In the genomic region with DNA sequence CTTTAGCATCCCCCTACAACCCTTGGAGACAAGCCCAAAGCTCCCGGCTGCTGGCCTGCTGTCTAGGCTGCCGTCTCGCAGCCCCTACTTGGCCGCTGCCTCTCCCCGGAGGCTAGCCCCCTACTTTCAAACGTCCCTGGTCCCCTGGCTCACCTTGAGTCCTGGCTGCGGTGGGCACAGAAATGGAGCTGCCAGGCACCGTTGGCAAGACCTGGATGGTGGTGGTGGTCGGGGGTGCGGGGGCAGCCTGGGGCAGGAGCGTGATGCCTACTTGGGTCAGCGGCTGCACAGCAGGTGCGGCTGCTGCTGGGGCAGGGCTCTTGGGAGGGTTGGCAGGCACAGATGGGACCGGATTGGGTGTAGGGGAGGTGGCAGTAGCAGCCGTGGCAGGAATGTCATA, we compare ENCODE assay signal across 22 cellular contexts. TPM values are rescaled to one million over a fixed set of nuclear protein-coding genes. Genes with fewer than 3 reads are reported as not detected.
DNase-seq lines count a peak whose midpoint lies in the region; ATAC-seq, FAIRE-seq and TF ChIP-seq lines count a peak whose summit lies in the region.
"Had no signal": no experiment of that assay in that cellular context is flagged by ENCODE, and none has a peak within 500 bp of the region (broad histone marks: within the 10 kb centered on the region; RNA-seq: fewer than 3 reads in every experiment).

No MANE protein-coding gene starts in this region.

- TF ChIP-seq POLR2A in HepG2 (IDR thresholded peaks at IDR 0.05; ENCODE audit: insufficient read depth in 1 of 2, low read depth in 2 of 2, low read length in 2 of 2) = no peak
- no peak for TF ChIP-seq POLR2A in right lobe of liver (IDR thresholded peaks at IDR 0.05)
- no peak for TF ChIP-seq POLR2A in Peyer's patch (IDR thresholded peaks at IDR 0.05)

- ATAC-seq in HepG2 = no peak
- ATAC-seq in right lobe of liver = no peak
- ATAC-seq: A549, GM12878, GM23338, HCT116 had no signal

- H3K18ac ChIP-seq in neuronal stem cell (ENCODE audit: low read length) = no peak overlapping the region

- no peak overlapping the region for H3K4ac ChIP-seq in neuronal stem cell (ENCODE audit: low read length)

- H2AFZ ChIP-seq in HepG2 (ENCODE audit: low read length) (no peak overlapping the region), neuronal stem cell (ENCODE audit: low read length) (no peak overlapping the region)
- H2AFZ ChIP-seq: GM23338 had no signal

- H3K79me2 ChIP-seq in HepG2 (ENCODE audit: insufficient read depth, low read length) = peaks cover 11% of the 10 kb centered on the region

- CTCF ChIA-PET in HepG2 (lab: Yijun Ruan, JAX; ENCODE audit: low intra/inter-chr PET ratio, low total read pairs) = no interaction called here

- H3K14ac ChIP-seq in neuronal stem cell (ENCODE audit: low read length) = no peak overlapping the region

- FAIRE-seq in HepG2 (lab: Jason Lieb, UNC) = no peak
- no peak for FAIRE-seq in RCC 7860 (lab: Jason Lieb, UNC)
- FAIRE-seq: A549, D721Med, GM12878 had no signal

- no peak overlapping the region for H2BK15ac ChIP-seq in neuronal stem cell (ENCODE audit: low read length)

- peaks cover 19 to 78% of the 10 kb centered on the region in 2 experiments; a peak in 4 of 5 replicates for H3K36me3 ChIP-seq in HepG2 (replicated peaks in 1 of 2; ENCODE audit: control insufficient read depth in 1 of 2, insufficient read depth in 2 of 2, low read length in 2 of 2)
- H3K36me3 ChIP-seq in right lobe of liver = peaks cover 0 to 79% (median 29%) of the 10 kb centered on the region in 4 donors
- peaks cover 60 to 100% of the 10 kb centered on the region in 2 donors for H3K36me3 ChIP-seq in neuronal stem cell (replicated peaks in 1 of 2; ENCODE audit: control insufficient read depth in 2 of 2, insufficient read depth in 2 of 2, low read length in 2 of 2)
- H3K36me3 ChIP-seq in Peyer's patch = peaks cover 0 to 85% (median 0%) of the 10 kb centered on the region in 3 donors

- H3K9ac ChIP-seq in HepG2 (ENCODE audit: insufficient read depth, low read depth, low read length) = no peak overlapping the region
- no peak overlapping the region for H3K9ac ChIP-seq in neuronal stem cell (ENCODE audit: low read depth, low read length, poor library complexity)
- H3K9ac ChIP-seq: BLaER1 treated with 17β-estradiol and CSF1 and Interleukin-3, amounts not matched to agents 10 nM and 100 nM had no signal

- intact Hi-C loops in HepG2 (cut with micrococcal nuclease; ENCODE audit: unreplicated experiment) (no loop called here), right lobe of liver (cut with DNase I) (loop anchor here in 1 of 2 donors (10.0 kb wide), 1 partner anchor 995 kb away; no protein-coding TSS in a partner anchor)

- DNase-seq in HepG2 (ENCODE audit: low spot score) = no peak
- no peak for DNase-seq in right lobe of liver
- DNase-seq in neuronal stem cell (ENCODE audit: low spot score) = no peak
- DNase-seq in Peyer's patch = no peak
- DNase-seq in RCC 7860 (ENCODE audit: low spot score) = no peak
- DNase-seq: 8988T; ACHN; AML-193; BE2C; CD4-positive, alpha-beta T cell; CD8-positive, alpha-beta memory T cell; DMS 273 treated with DMSO at 0.1 percent for 48 hours; DMS79; EL; GDM1; H9 had no signal

- no peak overlapping the region for H2BK5ac ChIP-seq in neuronal stem cell (ENCODE audit: low read length)

- TF ChIP-seq RAD21 in HepG2 (CRISPR knock-in tag; IDR thresholded peaks at IDR 0.05) = no peak

- H3K4me3 ChIP-seq in HepG2 (replicated peaks in 1 of 3; ENCODE audit: insufficient read depth in 1 of 3, low read depth in 2 of 3, low read length in 3 of 3) = no peak overlapping the region
- H3K4me3 ChIP-seq in right lobe of liver = no peak overlapping the region
- H3K4me3 ChIP-seq in neuronal stem cell (ENCODE audit: low read length in 2 of 2) = no peak overlapping the region
- no peak overlapping the region for H3K4me3 ChIP-seq in Peyer's patch
- H3K4me3 ChIP-seq: A549; BLaER1 treated with 17β-estradiol and CSF1 and Interleukin-3, amounts not matched to agents 10 nM and 100 nM; GM12878; GM23338 had no signal

- no peak overlapping the region for H4K8ac ChIP-seq in neuronal stem cell (ENCODE audit: low read depth, low read length)

- no peaks in the 10 kb centered on the region for H3K27me3 ChIP-seq in HepG2 (ENCODE audit: control insufficient read depth in 1 of 2, insufficient read depth in 2 of 2, low read length in 2 of 2)
- H3K27me3 ChIP-seq in right lobe of liver = no peaks in the 10 kb centered on the region
- H3K27me3 ChIP-seq in neuronal stem cell (ENCODE audit: control insufficient read depth in 3 of 3, insufficient read depth in 3 of 3, low read depth in 1 of 3, low read length in 3 of 3) = no peaks in the 10 kb centered on the region
- H3K27me3 ChIP-seq in Peyer's patch = no peaks in the 10 kb centered on the region
- H3K27me3 ChIP-seq: BE2C had no signal

- WGBS in HepG2 (ENCODE audit: low lambda C conversion rate) = 100% methylated on average over 2 of the region's 15 CpGs
- 47% methylated on average over 3 of the region's 15 CpGs for WGBS in right lobe of liver (ENCODE audit: insufficient coverage, low coverage, low lambda C conversion rate, missing lambda C conversion rate)
- WGBS in neuronal stem cell (ENCODE audit: extremely low coverage in 2 of 2, insufficient read length in 2 of 2, insufficient replicate concordance in 1 of 2), 2 donors = no CpG with 5 or more reads among the region's 15 CpGs

- POLR2A ChIA-PET in HepG2 (lab: Yijun Ruan, JAX) = no interaction called here

- H3K4me1 ChIP-seq in HepG2 (ENCODE audit: insufficient read depth, low read length) = no peaks in the 10 kb centered on the region
- H3K4me1 ChIP-seq in right lobe of liver = no peaks in the 10 kb centered on the region
- H3K4me1 ChIP-seq in neuronal stem cell (ENCODE audit: control insufficient read depth in 2 of 2, insufficient read depth in 1 of 2, low read depth in 1 of 2, low read length in 2 of 2) = no peaks in the 10 kb centered on the region
- H3K4me1 ChIP-seq in Peyer's patch = no peaks in the 10 kb centered on the region
- H3K4me1 ChIP-seq: A549, BE2C had no signal

- peak overlapping the region; percentile 20 for H3K23ac ChIP-seq in neuronal stem cell (ENCODE audit: low read depth, low read length, poor library complexity)

- TF ChIP-seq CTCF in HepG2 (CRISPR knock-in tag; IDR thresholded peaks at IDR 0.05) (no peak), right lobe of liver (IDR thresholded peaks at IDR 0.05) (no peak), Peyer's patch (IDR thresholded peaks at IDR 0.05) (no peak)

- H2BK120ac ChIP-seq in neuronal stem cell (ENCODE audit: low read depth, low read length) = no peak overlapping the region

- no peak for TF ChIP-seq EP300 in HepG2 (IDR thresholded peaks at IDR 0.05; ENCODE audit: low read depth in 2 of 2, low read length in 2 of 2)
- no peak for TF ChIP-seq EP300 in HepG2 (CRISPR knock-in tag; IDR thresholded peaks at IDR 0.05; ENCODE audit: borderline replicate concordance)

- no peak overlapping the region for H3K27ac ChIP-seq in HepG2 (ENCODE audit: extremely low read length, insufficient read depth, low read length)
- H3K27ac ChIP-seq in right lobe of liver = no peak overlapping the region
- no peak overlapping the region for H3K27ac ChIP-seq in neuronal stem cell (replicated peaks; ENCODE audit: low read length)
- no peak overlapping the region for H3K27ac ChIP-seq in Peyer's patch
- H3K27ac ChIP-seq: A549; BLaER1 treated with 17β-estradiol and CSF1 and Interleukin-3, amounts not matched to agents 10 nM and 100 nM had no signal

- no peak overlapping the region for H2BK12ac ChIP-seq in neuronal stem cell (ENCODE audit: low read length)

- in situ Hi-C loops in HepG2 (cut with HindIII; ENCODE audit: extremely low pct_ligation_motif_present, low pct_unique_long_range_greater_than_20kb) = no loop called here

- H4K20me1 ChIP-seq in HepG2 (ENCODE audit: insufficient read depth, low read length) = peaks cover 8% of the 10 kb centered on the region; the same call in 1 of the 2 replicates

- H3K9me3 ChIP-seq in HepG2 (ENCODE audit: low read length) = no peaks in the 10 kb centered on the region
- H3K9me3 ChIP-seq in right lobe of liver = no peaks in the 10 kb centered on the region
- H3K9me3 ChIP-seq in neuronal stem cell (replicated peaks in 1 of 2; ENCODE audit: control insufficient read depth in 2 of 2, insufficient read depth in 1 of 2, low read depth in 1 of 2, low read length in 2 of 2) = no peaks in the 10 kb centered on the region
- H3K9me3 ChIP-seq in Peyer's patch = no peaks in the 10 kb centered on the region
- H3K9me3 ChIP-seq: A549; BE2C; BLaER1 treated with 17β-estradiol and CSF1 and Interleukin-3, amounts not matched to agents 10 nM and 100 nM had no signal

- H3K4me2 ChIP-seq in HepG2 (ENCODE audit: low read depth, low read length) (no peak overlapping the region), neuronal stem cell (ENCODE audit: insufficient read depth, low read length, poor library complexity, severe bottlenecking) (no peak overlapping the region)
- H3K4me2 ChIP-seq: A549; BLaER1 treated with 17β-estradiol and CSF1 and Interleukin-3, amounts not matched to agents 10 nM and 100 nM; GM23338 had no signal

- peaks cover 12% of the 10 kb centered on the region for H3K79me1 ChIP-seq in neuronal stem cell (ENCODE audit: low read depth, low read length)

- BruUV-seq in HepG2 (replicated peaks; lab: Mats Ljungman, UMichigan) = no TSS peak

- no peak overlapping the region for H4K91ac ChIP-seq in neuronal stem cell (ENCODE audit: low read depth, low read length, poor library complexity)

- no peak overlapping the region for H2AK5ac ChIP-seq in neuronal stem cell (ENCODE audit: low read depth, low read length)

RNA-seq across cellular contexts. Expression of a gene that starts 12.0 kb away (rescaled TPM):
- total RNA-seq in HepG2 (2016; rRNA removed; fragmentation: Illumina TruSeq; extraction: Trizol) (17.8 and 24.0 TPM in 2 replicates), right lobe of liver (10 to 100 TPM; 15.2 to 32.5 (median 19.7) TPM), Peyer's patch (10 to 100 TPM; 44.1 to 70.6 (median 55.6) TPM)
- 3.1 and 3.2 TPM in 2 replicates for total RNA-seq in HepG2 (2016; cell fraction: cytosol; rRNA removed; fragmentation: Illumina TruSeq; extraction: Trizol; ENCODE audit: low read depth)
- total RNA-seq in HepG2 (2016; cell fraction: insoluble cytoplasmic fraction; rRNA removed; fragmentation: Illumina TruSeq; extraction: Trizol) = 18.3 and 20.3 TPM in 2 replicates
- total RNA-seq in HepG2 (2016; cell fraction: membrane; rRNA removed; fragmentation: Illumina TruSeq; extraction: Trizol) = 11.9 and 12.8 TPM in 2 replicates
- total RNA-seq in HepG2 (2016; cell fraction: nucleus; rRNA removed; fragmentation: Illumina TruSeq; extraction: Trizol) = 17.9 and 21.9 TPM in 2 replicates
- 5.8 TPM in 2 replicates for polyA plus RNA-seq in HepG2 (2011; rRNA removed)
- polyA plus RNA-seq in HepG2 (2011; cell fraction: cytosol; rRNA removed) = 4.6 and 5.7 TPM in 2 replicates
- 27.7 and 34.4 TPM in 2 replicates for polyA plus RNA-seq in HepG2 (2011; cell fraction: nucleus; rRNA removed)
- polyA plus RNA-seq in HepG2 (2012) = 18.3 and 21.2 TPM in 2 replicates
- 2.2 and 2.6 TPM in 2 replicates for polyA plus RNA-seq in HepG2 (2016; cell fraction: cytosol; fragmentation: Illumina TruSeq; extraction: Trizol; ENCODE audit: low read depth)
- polyA plus RNA-seq in HepG2 (2016; cell fraction: insoluble cytoplasmic fraction; fragmentation: Illumina TruSeq; extraction: Trizol; ENCODE audit: low read depth) = 32.5 and 46.4 TPM in 2 replicates
- polyA plus RNA-seq in HepG2 (2016; cell fraction: membrane; fragmentation: Illumina TruSeq; extraction: Trizol; ENCODE audit: low read depth) = 7.0 and 9.4 TPM in 2 replicates
- 60.1 and 68.4 TPM in 2 replicates for polyA plus RNA-seq in HepG2 (2016; cell fraction: nucleus; fragmentation: Illumina TruSeq; extraction: Trizol; ENCODE audit: insufficient read depth, low read depth)
- polyA minus RNA-seq in HepG2 (2011; rRNA and poly(A)+ RNA removed; ENCODE audit: low replicate concordance) = 16.9 and 25.4 TPM in 2 replicates
- 17.9 and 19.6 TPM in 2 replicates for polyA minus RNA-seq in HepG2 (2011; cell fraction: cytosol; rRNA and poly(A)+ RNA removed)
- 10.3 and 14.4 TPM in 2 replicates for polyA minus RNA-seq in HepG2 (2011; cell fraction: nucleus; rRNA and poly(A)+ RNA removed)
- polyA plus RNA-seq in neuronal stem cell (2013, experiment 1 of 2) = 37.0 TPM
- 39.4 TPM for polyA plus RNA-seq in neuronal stem cell (2013, experiment 2 of 2)

RNA-seq across cellular contexts. Expression of a gene that starts 12.9 kb away (rescaled TPM):
- total RNA-seq in HepG2 (2016; rRNA removed; fragmentation: Illumina TruSeq; extraction: Trizol) = 1.7 and 2.2 TPM in 2 replicates
- 0.40 and 0.53 TPM in 2 replicates for total RNA-seq in HepG2 (2016; cell fraction: cytosol; rRNA removed; fragmentation: Illumina TruSeq; extraction: Trizol; ENCODE audit: low read depth)
- 2.0 and 3.2 TPM in 2 replicates for total RNA-seq in HepG2 (2016; cell fraction: insoluble cytoplasmic fraction; rRNA removed; fragmentation: Illumina TruSeq; extraction: Trizol)
- 1.1 and 1.3 TPM in 2 replicates for total RNA-seq in HepG2 (2016; cell fraction: membrane; rRNA removed; fragmentation: Illumina TruSeq; extraction: Trizol)
- total RNA-seq in HepG2 (2016; cell fraction: nucleus; rRNA removed; fragmentation: Illumina TruSeq; extraction: Trizol) = 2.5 and 3.6 TPM in 2 replicates
- 6.2 and 6.7 TPM in 2 replicates for polyA plus RNA-seq in HepG2 (2011; rRNA removed)
- 7.0 and 11.0 TPM in 2 replicates for polyA plus RNA-seq in HepG2 (2011; cell fraction: cytosol; rRNA removed)
- 4.7 and 4.8 TPM in 2 replicates for polyA plus RNA-seq in HepG2 (2011; cell fraction: nucleus; rRNA removed)
- 5.0 and 5.4 TPM in 2 replicates for polyA plus RNA-seq in HepG2 (2012)
- polyA plus RNA-seq in HepG2 (2016; cell fraction: cytosol; fragmentation: Illumina TruSeq; extraction: Trizol; ENCODE audit: low read depth) = 0.63 and 0.91 TPM in 2 replicates
- 1.3 and 2.0 TPM in 2 replicates for polyA plus RNA-seq in HepG2 (2016; cell fraction: insoluble cytoplasmic fraction; fragmentation: Illumina TruSeq; extraction: Trizol; ENCODE audit: low read depth)
- polyA plus RNA-seq in HepG2 (2016; cell fraction: membrane; fragmentation: Illumina TruSeq; extraction: Trizol; ENCODE audit: low read depth) = 0.69 and 1.2 TPM in 2 replicates
- polyA plus RNA-seq in HepG2 (2016; cell fraction: nucleus; fragmentation: Illumina TruSeq; extraction: Trizol; ENCODE audit: insufficient read depth, low read depth) = 3.0 and 3.8 TPM in 2 replicates
- polyA minus RNA-seq in HepG2 (2011; rRNA and poly(A)+ RNA removed; ENCODE audit: low replicate concordance) = 9.2 and 13.1 TPM in 2 replicates
- 3.5 and 3.7 TPM in 2 replicates for polyA minus RNA-seq in HepG2 (2011; cell fraction: cytosol; rRNA and poly(A)+ RNA removed)
- polyA minus RNA-seq in HepG2 (2011; cell fraction: nucleus; rRNA and poly(A)+ RNA removed) = 1.4 and 3.5 TPM in 2 replicates
- total RNA-seq in right lobe of liver = 10 to 100 TPM in 1 of 6 experiments, 1 to 10 TPM in 5; 3.8 to 10.3 (median 5.9) TPM
- polyA plus RNA-seq in neuronal stem cell (2013, experiment 1 of 2) = 6.2 TPM
- 6.1 TPM for polyA plus RNA-seq in neuronal stem cell (2013, experiment 2 of 2)
- total RNA-seq in Peyer's patch = 10 to 100 TPM; 10.7 to 32.6 (median 12.8) TPM

RNA-seq across cellular contexts. Expression of a gene that starts 15.2 kb away (rescaled TPM):
- total RNA-seq in HepG2 (2016; rRNA removed; fragmentation: Illumina TruSeq; extraction: Trizol) (0.77 and 1.4 TPM in 2 replicates), right lobe of liver (1 to 10 TPM; 2.2 to 9.1 (median 5.2) TPM), Peyer's patch (10 to 100 TPM in 2 of 4 donors, 1 to 10 TPM in 2; 4.9 to 13.3 (median 9.4) TPM)
- total RNA-seq in HepG2 (2016; cell fraction: cytosol; rRNA removed; fragmentation: Illumina TruSeq; extraction: Trizol; ENCODE audit: low read depth) = not detected in 2 replicates
- 0.48 and 1.3 TPM in 2 replicates for total RNA-seq in HepG2 (2016; cell fraction: insoluble cytoplasmic fraction; rRNA removed; fragmentation: Illumina TruSeq; extraction: Trizol)
- 0.31 and 0.34 TPM in 2 replicates for total RNA-seq in HepG2 (2016; cell fraction: membrane; rRNA removed; fragmentation: Illumina TruSeq; extraction: Trizol)
- total RNA-seq in HepG2 (2016; cell fraction: nucleus; rRNA removed; fragmentation: Illumina TruSeq; extraction: Trizol) = 0.78 and 1.4 TPM in 2 replicates
- 2.0 and 2.6 TPM in 2 replicates for polyA plus RNA-seq in HepG2 (2011; rRNA removed)
- polyA plus RNA-seq in HepG2 (2011; cell fraction: cytosol; rRNA removed) = 2.7 and 3.2 TPM in 2 replicates
- 7.0 and 9.2 TPM in 2 replicates for polyA plus RNA-seq in HepG2 (2011; cell fraction: nucleus; rRNA removed)
- polyA plus RNA-seq in HepG2 (2012) = 1.5 and 2.1 TPM in 2 replicates
- polyA plus RNA-seq in HepG2 (2016; cell fraction: cytosol; fragmentation: Illumina TruSeq; extraction: Trizol; ENCODE audit: low read depth) = 0.29 and 0.48 TPM in 2 replicates
- 0.72 and 1.8 TPM in 2 replicates for polyA plus RNA-seq in HepG2 (2016; cell fraction: insoluble cytoplasmic fraction; fragmentation: Illumina TruSeq; extraction: Trizol; ENCODE audit: low read depth)
- 0.16 and 0.45 TPM in 2 replicates for polyA plus RNA-seq in HepG2 (2016; cell fraction: membrane; fragmentation: Illumina TruSeq; extraction: Trizol; ENCODE audit: low read depth)
- polyA plus RNA-seq in HepG2 (2016; cell fraction: nucleus; fragmentation: Illumina TruSeq; extraction: Trizol; ENCODE audit: insufficient read depth, low read depth) = 0.89 and 1.6 TPM in 2 replicates
- 3.3 TPM in 1 of 2 replicates, not detected in the other for polyA minus RNA-seq in HepG2 (2011; rRNA and poly(A)+ RNA removed; ENCODE audit: low replicate concordance)
- 0.53 and 1.5 TPM in 2 replicates for polyA minus RNA-seq in HepG2 (2011; cell fraction: cytosol; rRNA and poly(A)+ RNA removed)
- 1.6 and 1.7 TPM in 2 replicates for polyA minus RNA-seq in HepG2 (2011; cell fraction: nucleus; rRNA and poly(A)+ RNA removed)
- 4.8 TPM for polyA plus RNA-seq in neuronal stem cell (2013, experiment 1 of 2)
- 4.7 TPM for polyA plus RNA-seq in neuronal stem cell (2013, experiment 2 of 2)
- polyA plus RNA-seq: A549; CD8-positive, alpha-beta memory T cell had no signal

RNA-seq across cellular contexts. Expression of a gene that starts 24.8 kb away (rescaled TPM):
- total RNA-seq in HepG2 (2016; rRNA removed; fragmentation: Illumina TruSeq; extraction: Trizol) = 51.1 and 51.7 TPM in 2 replicates
- 55.8 and 62.5 TPM in 2 replicates for total RNA-seq in HepG2 (2016; cell fraction: cytosol; rRNA removed; fragmentation: Illumina TruSeq; extraction: Trizol; ENCODE audit: low read depth)
- 47.6 and 50.9 TPM in 2 replicates for total RNA-seq in HepG2 (2016; cell fraction: insoluble cytoplasmic fraction; rRNA removed; fragmentation: Illumina TruSeq; extraction: Trizol)
- total RNA-seq in HepG2 (2016; cell fraction: membrane; rRNA removed; fragmentation: Illumina TruSeq; extraction: Trizol) = 52.1 and 59.2 TPM in 2 replicates
- 27.3 and 30.2 TPM in 2 replicates for total RNA-seq in HepG2 (2016; cell fraction: nucleus; rRNA removed; fragmentation: Illumina TruSeq; extraction: Trizol)
- 49.1 and 49.2 TPM in 2 replicates for polyA plus RNA-seq in HepG2 (2011; rRNA removed)
- 61.9 and 80.7 TPM in 2 replicates for polyA plus RNA-seq in HepG2 (2011; cell fraction: cytosol; rRNA removed)
- polyA plus RNA-seq in HepG2 (2011; cell fraction: nucleus; rRNA removed) = 84.9 and 98.2 TPM in 2 replicates
- polyA plus RNA-seq in HepG2 (2012) = 45.4 and 52.3 TPM in 2 replicates
- 168 and 195 TPM in 2 replicates for polyA plus RNA-seq in HepG2 (2016; cell fraction: cytosol; fragmentation: Illumina TruSeq; extraction: Trizol; ENCODE audit: low read depth)
- 99.2 and 109 TPM in 2 replicates for polyA plus RNA-seq in HepG2 (2016; cell fraction: insoluble cytoplasmic fraction; fragmentation: Illumina TruSeq; extraction: Trizol; ENCODE audit: low read depth)
- polyA plus RNA-seq in HepG2 (2016; cell fraction: membrane; fragmentation: Illumina TruSeq; extraction: Trizol; ENCODE audit: low read depth) = 92.8 and 108 TPM in 2 replicates
- 92.2 and 97.8 TPM in 2 replicates for polyA plus RNA-seq in HepG2 (2016; cell fraction: nucleus; fragmentation: Illumina TruSeq; extraction: Trizol; ENCODE audit: insufficient read depth, low read depth)
- 30.3 and 98.8 TPM in 2 replicates for polyA minus RNA-seq in HepG2 (2011; rRNA and poly(A)+ RNA removed; ENCODE audit: low replicate concordance)
- polyA minus RNA-seq in HepG2 (2011; cell fraction: cytosol; rRNA and poly(A)+ RNA removed) = 14.6 and 17.3 TPM in 2 replicates
- polyA minus RNA-seq in HepG2 (2011; cell fraction: nucleus; rRNA and poly(A)+ RNA removed) = 23.7 and 25.0 TPM in 2 replicates
- 10 to 100 TPM; 36.1 to 56.2 (median 39.7) TPM for total RNA-seq in right lobe of liver
- polyA plus RNA-seq in neuronal stem cell (2013, experiment 1 of 2) = 94.9 TPM
- 91.4 TPM for polyA plus RNA-seq in neuronal stem cell (2013, experiment 2 of 2)
- total RNA-seq in Peyer's patch = 100 to 1,000 TPM in 1 of 4 donors, 10 to 100 TPM in 3; 32.9 to 118 (median 54.1) TPM

RNA-seq across cellular contexts. Expression of a gene that starts 33.6 kb away (rescaled TPM):
- total RNA-seq in HepG2 (2016; rRNA removed; fragmentation: Illumina TruSeq; extraction: Trizol) = 0.64 TPM in 1 of 2 replicates, not detected in the other
- total RNA-seq in HepG2 (2016; cell fraction: cytosol; rRNA removed; fragmentation: Illumina TruSeq; extraction: Trizol; ENCODE audit: low read depth) = not detected in 2 replicates
- total RNA-seq in HepG2 (2016; cell fraction: insoluble cytoplasmic fraction; rRNA removed; fragmentation: Illumina TruSeq; extraction: Trizol) = 0.22 TPM in 1 of 2 replicates, not detected in the other
- 0.28 TPM in 1 of 2 replicates, not detected in the other for total RNA-seq in HepG2 (2016; cell fraction: membrane; rRNA removed; fragmentation: Illumina TruSeq; extraction: Trizol)
- total RNA-seq in HepG2 (2016; cell fraction: nucleus; rRNA removed; fragmentation: Illumina TruSeq; extraction: Trizol) = 0.41 TPM in 1 of 2 replicates, not detected in the other
- 0.57 and 1.1 TPM in 2 replicates for polyA plus RNA-seq in HepG2 (2011; rRNA removed)
- 0.10 and 0.19 TPM in 2 replicates for polyA plus RNA-seq in HepG2 (2011; cell fraction: cytosol; rRNA removed)
- polyA plus RNA-seq in HepG2 (2011; cell fraction: nucleus; rRNA removed) = 7.0 and 9.1 TPM in 2 replicates
- 0.35 and 0.59 TPM in 2 replicates for polyA plus RNA-seq in HepG2 (2012)
- polyA plus RNA-seq in HepG2 (2016; cell fraction: cytosol; fragmentation: Illumina TruSeq; extraction: Trizol; ENCODE audit: low read depth) = not detected in 2 replicates
- polyA plus RNA-seq in HepG2 (2016; cell fraction: insoluble cytoplasmic fraction; fragmentation: Illumina TruSeq; extraction: Trizol; ENCODE audit: low read depth) = not detected in 2 replicates
- not detected in 2 replicates for polyA plus RNA-seq in HepG2 (2016; cell fraction: membrane; fragmentation: Illumina TruSeq; extraction: Trizol; ENCODE audit: low read depth)
- 0.64 and 1.9 TPM in 2 replicates for polyA plus RNA-seq in HepG2 (2016; cell fraction: nucleus; fragmentation: Illumina TruSeq; extraction: Trizol; ENCODE audit: insufficient read depth, low read depth)
- 1.6 and 1.8 TPM in 2 replicates for polyA minus RNA-seq in HepG2 (2011; rRNA and poly(A)+ RNA removed; ENCODE audit: low replicate concordance)
- 1.1 TPM in 1 of 2 replicates, not detected in the other for polyA minus RNA-seq in HepG2 (2011; cell fraction: cytosol; rRNA and poly(A)+ RNA removed)
- polyA minus RNA-seq in HepG2 (2011; cell fraction: nucleus; rRNA and poly(A)+ RNA removed) = 1.2 and 2.8 TPM in 2 replicates
- total RNA-seq in right lobe of liver = 10 to 100 TPM in 2 of 6 experiments, 1 to 10 TPM in 4; 5.5 to 11.9 (median 8.7) TPM
- polyA plus RNA-seq in neuronal stem cell (2013, experiment 1 of 2) = 5.4 TPM
- 4.9 TPM for polyA plus RNA-seq in neuronal stem cell (2013, experiment 2 of 2)
- 100 to 1,000 TPM in 1 of 4 donors, 10 to 100 TPM in 3; 23.6 to 211 (median 57.6) TPM for total RNA-seq in Peyer's patch
